ENCODE assay signal across 30 cellular contexts in the genomic region with DNA sequence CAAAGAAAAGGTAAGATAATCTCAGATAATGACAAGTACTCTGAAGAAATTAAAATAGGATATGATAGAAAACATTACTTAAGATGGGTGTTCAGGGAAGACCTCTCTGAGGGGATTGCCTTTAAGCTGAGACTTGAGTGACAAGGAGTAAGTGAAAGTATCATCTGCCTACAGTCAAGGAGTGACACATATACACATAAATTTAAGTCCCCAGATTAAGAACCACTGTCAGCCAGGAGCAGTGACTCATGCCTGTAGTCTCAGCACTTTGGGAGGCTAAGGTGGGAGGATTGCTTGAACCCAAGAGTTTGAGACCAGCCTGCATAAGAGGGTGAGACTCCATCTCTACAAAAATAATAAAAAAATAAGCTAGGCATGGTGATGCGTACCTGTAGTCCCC. TPM values are rescaled to one million over a fixed set of nuclear protein-coding genes. Genes with fewer than 3 reads are reported as not detected.
DNase-seq lines count a peak whose midpoint lies in the region; ATAC-seq, FAIRE-seq and TF ChIP-seq lines count a peak whose summit lies in the region.
"Had no signal": no experiment of that assay in that cellular context is flagged by ENCODE, and none has a peak within 500 bp of the region (broad histone marks: within the 10 kb centered on the region; RNA-seq: fewer than 3 reads in every experiment).

No MANE protein-coding gene starts in this region.

- H3K36me3 Mint-ChIP-seq in activated naive CD4-positive, alpha-beta T cell treated with anti-CD3 and anti-CD28 coated beads, Interleukin-2, amount 50 U/mL, for 72 hours, result no peaks in the 10 kb centered on the region
- H3K36me3 Mint-ChIP-seq in activated naive CD4-positive, alpha-beta T cell treated with anti-CD3 and anti-CD28 coated beads, Interleukin-2, amount 10 ng/mL, durations not matched to agents 7 days and 5 days, result peaks cover 3% of the 10 kb centered on the region

- no peaks in the 10 kb centered on the region for H3K9me3 Mint-ChIP-seq in activated naive CD4-positive, alpha-beta T cell treated with anti-CD3 and anti-CD28 coated beads, Interleukin-2, amount 50 U/mL, for 72 hours
- H3K9me3 Mint-ChIP-seq in activated naive CD4-positive, alpha-beta T cell treated with anti-CD3 and anti-CD28 coated beads, Interleukin-2, amount 10 ng/mL, durations not matched to agents 7 days and 5 days, result no peaks in the 10 kb centered on the region
- H3K9me3 Mint-ChIP-seq: naive thymus-derived CD8-positive, alpha-beta T cell had no signal

- ATAC-seq in activated naive CD4-positive, alpha-beta T cell treated with anti-CD3 and anti-CD28 coated beads, Interleukin-2, amount 50 U/mL, for 72 hours, result peak; percentile 95 to 99
- peak; percentile 33 for ATAC-seq in esophagus mucosa
- ATAC-seq: gastroesophageal sphincter; lower lobe of right lung; naive thymus-derived CD8-positive, alpha-beta T cell had no signal

- H3K4me1 Mint-ChIP-seq in activated naive CD4-positive, alpha-beta T cell treated with anti-CD3 and anti-CD28 coated beads, Interleukin-2, amount 10 ng/mL, durations not matched to agents 7 days and 5 days, result peaks cover 11% of the 10 kb centered on the region

- no peak overlapping the region for H3K4me3 Mint-ChIP-seq in activated naive CD4-positive, alpha-beta T cell treated with anti-CD3 and anti-CD28 coated beads, Interleukin-2, amount 10 ng/mL, durations not matched to agents 7 days and 5 days
- H3K4me3 Mint-ChIP-seq: naive thymus-derived CD8-positive, alpha-beta T cell had no signal

- H3K27me3 Mint-ChIP-seq in activated naive CD4-positive, alpha-beta T cell treated with anti-CD3 and anti-CD28 coated beads, Interleukin-2, amount 10 ng/mL, durations not matched to agents 7 days and 5 days, result no peaks in the 10 kb centered on the region

- H3K27ac Mint-ChIP-seq in activated naive CD4-positive, alpha-beta T cell treated with anti-CD3 and anti-CD28 coated beads, Interleukin-2, amount 50 U/mL, for 72 hours, result peak overlapping the region in 1 of 2 donors; percentile 72
- H3K27ac Mint-ChIP-seq in activated naive CD4-positive, alpha-beta T cell treated with anti-CD3 and anti-CD28 coated beads, Interleukin-2, amount 10 ng/mL, durations not matched to agents 7 days and 5 days, result no peak overlapping the region
- H3K27ac Mint-ChIP-seq: naive thymus-derived CD8-positive, alpha-beta T cell had no signal

- no peak for FAIRE-seq in GM12892 (lab: Jason Lieb, UNC)
- FAIRE-seq: G401.6 had no signal

- CTCF ChIA-PET in activated naive CD4-positive, alpha-beta T cell treated with anti-CD3 and anti-CD28 coated beads, Interleukin-2, amount 10 ng/mL, durations not matched to agents 7 days and 5 days (lab: Charles Lee), result interaction anchor here (0.8 to 5.5 kb wide), 4 partner anchors 9 to 254 kb away, joined by 3 to 26 read pairs (median 4); no protein-coding TSS in a partner anchor

- TF ChIP-seq POLR2A in GM12892 (IDR thresholded peaks at IDR 0.05; ENCODE audit: low read depth, low read length), result no peak

- DNase-seq in NCI-H82 (lab: John Stamatoyannopoulos, UW), result peak; percentile 15
- no peak for DNase-seq in NCI-H82 treated with DMSO at 0.1 percent for 48 hours (lab: John Stamatoyannopoulos, UW; ENCODE audit: unreplicated experiment)
- DNase-seq in activated naive CD4-positive, alpha-beta T cell treated with anti-CD3 and anti-CD28 coated beads, Interleukin-2, amount 50 U/mL, for 72 hours (ENCODE audit: low spot score in 2 of 2), result no peak
- DNase-seq in activated naive CD4-positive, alpha-beta T cell treated with anti-CD3 and anti-CD28 coated beads, Interleukin-2, amount 10 ng/mL, durations not matched to agents 7 days and 5 days, result no peak
- DNase-seq in MV-4-11 (lab: John Stamatoyannopoulos, UW), result peak; percentile 41
- no peak for DNase-seq in GM12892 (ENCODE audit: insufficient read length)
- no peak for DNase-seq in hepatic stellate cell (ENCODE audit: low spot score)
- DNase-seq: 8988T; activated naive CD4-positive, alpha-beta T cell treated with Interleukin-2 at 50 U/mL for 16 hours; Caco-2; dorsolateral prefrontal cortex; HCEC 1CT; IMR-90; kidney glomerular epithelial cell; lower lobe of right lung; naive thymus-derived CD8-positive, alpha-beta T cell; NCI-H1105; NCI-H187; NCI-H446 treated with DMSO at 0.1 percent for 48 hours; RPMI8226; stomach; T-helper 9 cell; uterus; WERI-Rb-1 had no signal

RNA-seq across cellular contexts. Expression of gene ANKHD1, which starts 19.7 kb away (rescaled TPM):
- 100 to 1,000 TPM; 107 to 143 TPM for total RNA-seq in activated naive CD4-positive, alpha-beta T cell treated with anti-CD3 and anti-CD28 coated beads, Interleukin-2, amount 50 U/mL, for 72 hours
- total RNA-seq in esophagus mucosa, result 73.1 TPM
- polyA plus RNA-seq in GM12892 (2012; ENCODE audit: missing spikeins), result 63.3 TPM

RNA-seq across cellular contexts. Expression of gene SLC4A9, which starts 22.0 kb away (rescaled TPM):
- total RNA-seq in activated naive CD4-positive, alpha-beta T cell treated with anti-CD3 and anti-CD28 coated beads, Interleukin-2, amount 50 U/mL, for 72 hours, result under 1 TPM; 0.25 to 0.41 TPM
- total RNA-seq in esophagus mucosa, result 0.08 TPM
- polyA plus RNA-seq in GM12892 (2012; ENCODE audit: missing spikeins), result not detected
- total RNA-seq: fibroblast of lung; gastroesophageal sphincter; IMR-90; naive thymus-derived CD8-positive, alpha-beta T cell; prostate gland; SJSA1; stomach had no signal
- polyA plus RNA-seq: fibroblast of lung; IMR-90; naive thymus-derived CD8-positive, alpha-beta T cell had no signal

RNA-seq across cellular contexts. Expression of gene HBEGF, which starts 35.6 kb away (rescaled TPM):
- 10 to 100 TPM in 1 of 2 donors, 1 to 10 TPM in 1; 6.9 to 10.5 TPM for total RNA-seq in activated naive CD4-positive, alpha-beta T cell treated with anti-CD3 and anti-CD28 coated beads, Interleukin-2, amount 50 U/mL, for 72 hours
- 62.1 TPM for total RNA-seq in esophagus mucosa
- polyA plus RNA-seq in GM12892 (2012; ENCODE audit: missing spikeins), result 2.1 TPM

Comparison
In these comparisons a context has a peak if more than half of its experiments do, and no peak if none do; other contexts are left out.
1. DNase-seq: peak in NCI-H82 (single experiment) and MV-4-11 (single experiment); none in NCI-H82 treated with DMSO at 0.1 percent for 48 hours (single experiment), activated naive CD4-positive, alpha-beta T cell treated with anti-CD3 and anti-CD28 coated beads, Interleukin-2, amount 50 U/mL, for 72 hours (0 of 2), activated naive CD4-positive, alpha-beta T cell treated with anti-CD3 and anti-CD28 coated beads, Interleukin-2, amount 10 ng/mL, durations not matched to agents 7 days and 5 days (single experiment), GM12892 (single experiment) and hepatic stellate cell (single experiment).